Comparison of ENCODE assay signal across 14 cellular contexts in the genomic region with DNA sequence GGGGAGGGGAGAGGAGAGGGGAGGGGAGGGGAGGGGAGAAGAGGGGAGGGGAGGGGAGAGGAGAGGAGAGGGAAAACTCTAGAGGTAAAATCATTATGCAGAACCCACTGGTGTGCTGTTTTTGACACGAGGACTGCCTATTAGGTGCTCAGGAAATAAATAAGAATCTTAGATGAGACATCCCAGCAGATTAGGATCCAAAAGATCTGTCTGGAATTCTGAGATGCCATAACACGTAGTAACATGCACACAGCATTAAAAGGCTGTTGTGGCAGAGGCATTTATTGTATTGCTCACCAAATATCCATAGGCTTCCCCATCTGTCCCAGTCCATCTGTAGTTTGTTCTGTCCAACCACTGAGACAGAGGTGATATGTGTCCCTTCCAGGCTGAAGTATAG. TPM values are rescaled to one million over a fixed set of nuclear protein-coding genes. Genes with fewer than 3 reads are reported as not detected.
DNase-seq lines count a peak whose midpoint lies in the region; ATAC-seq, FAIRE-seq and TF ChIP-seq lines count a peak whose summit lies in the region.
"Had no signal": no experiment of that assay in that cellular context is flagged by ENCODE, and none has a peak within 500 bp of the region (broad histone marks: within the 10 kb centered on the region; RNA-seq: fewer than 3 reads in every experiment).

No MANE protein-coding gene starts in this region.

- peak overlapping the region in 4 of 6 donors; percentile 71 to 96 (median 86) for H3K27ac Mint-ChIP-seq in naive B cell
- H3K27ac Mint-ChIP-seq: endodermal cell, WTC11 had no signal

- H3K27me3 ChIP-seq in heart left ventricle, result no peaks in the 10 kb centered on the region
- H3K27me3 ChIP-seq in bronchial epithelial cell (ENCODE audit: control insufficient read depth, insufficient read depth, low read length), result no peaks in the 10 kb centered on the region
- H3K27me3 ChIP-seq in transverse colon, result no peaks in the 10 kb centered on the region

- 61 to 89% (median 71%) methylated on average over 2 of the region's 2 CpGs for whole genome bisulfite sequencing in heart left ventricle, 4 donors
- 79 to 82% methylated on average over 2 of the region's 2 CpGs for WGBS in transverse colon (ENCODE audit: low coverage in 1 of 2), 2 donors

- no peak for TF ChIP-seq POLR2A in heart left ventricle (IDR thresholded peaks at IDR 0.05)
- no peak for TF ChIP-seq POLR2A in transverse colon (IDR thresholded peaks at IDR 0.05)

- H3K36me3 Mint-ChIP-seq in naive B cell, result peaks cover 5 to 6% of the 10 kb centered on the region in 2 donors
- H3K36me3 Mint-ChIP-seq: WTC11 had no signal

- DNase-seq in heart left ventricle, result no peak
- no peak for DNase-seq in Right ventricle myocardium superior
- peak; percentile 93 for DNase-seq in bronchial epithelial cell (ENCODE audit: low read depth)
- DNase-seq in naive B cell, result no peak
- no peak for DNase-seq in transverse colon
- no peak for DNase-seq in T-helper 1 cell
- DNase-seq in NCI-H1105 (lab: John Stamatoyannopoulos, UW), result no peak
- DNase-seq: activated T-cell treated with anti-CD3 and anti-CD28 coated beads for 4 hours, endodermal cell, midbrain, NCI-H510A treated with DMSO at 0.1 percent for 48 hours, SHP77 had no signal

- no peak for FAIRE-seq in bronchial epithelial cell (lab: Jason Lieb, UNC)

- H3K27ac ChIP-seq in heart left ventricle, result peak overlapping the region; percentile 21 to 94 (median 82)
- peak overlapping the region; percentile 81 to 86 (median 86) for H3K27ac ChIP-seq in transverse colon

- H3K4me1 Mint-ChIP-seq in naive B cell, result peaks cover 17 to 51% (median 33%) of the 10 kb centered on the region in 3 donors

- peak overlapping the region in 4 of 8 donors; percentile 3 to 79 (median 56) for H3K4me3 Mint-ChIP-seq in naive B cell
- H3K4me3 Mint-ChIP-seq: endodermal cell, WTC11 had no signal

- intact Hi-C loops in heart left ventricle (cut with DNase I), result loop anchor here in 1 of 10 donors (10.0 kb wide), 1 partner anchor 48 kb away; no protein-coding TSS in a partner anchor
- intact Hi-C loops in Right ventricle myocardium superior (cut with DNase I), result no loop called here
- intact Hi-C loops in transverse colon (cut with DNase I; ENCODE audit: low total_unique reads), result no loop called here

- ATAC-seq in heart left ventricle, result no peak
- no peak for ATAC-seq in Right ventricle myocardium superior (ENCODE audit: poor library complexity)
- ATAC-seq in naive B cell (ENCODE audit: low read depth in 2 of 2), result no peak
- no peak for ATAC-seq in HG03520 (IDR thresholded peaks at IDR 0.05; ENCODE audit: unreplicated experiment)
- ATAC-seq: WTC11 had no signal

- H3K4me3 ChIP-seq in heart left ventricle, result no peak overlapping the region
- H3K4me3 ChIP-seq in bronchial epithelial cell (ENCODE audit: low read depth, low read length), result no peak overlapping the region
- no peak overlapping the region for H3K4me3 ChIP-seq in transverse colon

- H3K36me3 ChIP-seq in heart left ventricle, result no peaks in the 10 kb centered on the region
- no peaks in the 10 kb centered on the region for H3K36me3 ChIP-seq in bronchial epithelial cell (ENCODE audit: control insufficient read depth, insufficient read depth, low read length)
- H3K36me3 ChIP-seq in transverse colon, result no peaks in the 10 kb centered on the region

- H3K27me3 Mint-ChIP-seq in naive B cell, result no peaks in the 10 kb centered on the region

- H3K9me3 ChIP-seq in heart left ventricle, result no peaks in the 10 kb centered on the region
- H3K9me3 ChIP-seq in transverse colon, result no peaks in the 10 kb centered on the region

- TF ChIP-seq EP300 in transverse colon (IDR thresholded peaks at IDR 0.05; ENCODE audit: low read depth), result no peak

- TF ChIP-seq CTCF in heart left ventricle (IDR thresholded peaks at IDR 0.05), result no peak
- TF ChIP-seq CTCF in bronchial epithelial cell (IDR thresholded peaks at IDR 0.05; ENCODE audit: insufficient read depth, low read length, severe bottlenecking), result no peak
- TF ChIP-seq CTCF in transverse colon (IDR thresholded peaks at IDR 0.05), result no peak

- H3K4me1 ChIP-seq in heart left ventricle (peaks cover 2 to 73% (median 46%) of the 10 kb centered on the region in 12 donors), transverse colon (peaks cover 29 to 90% (median 51%) of the 10 kb centered on the region in 4 donors)

- in situ Hi-C loops in transverse colon (cut with MboI; ENCODE audit: low pct_ligation_motif_present in 1 of 4, low pct_unique_long_range_greater_than_20kb in 1 of 4, low sequenced_read_pairs in 3 of 4), result no loop called here

- H3K9me3 Mint-ChIP-seq in naive B cell, result no peaks in the 10 kb centered on the region
- H3K9me3 Mint-ChIP-seq: endodermal cell, WTC11 had no signal

RNA-seq across cellular contexts. Expression of gene KMT2E, which starts 40.8 kb away (rescaled TPM):
- 10 to 100 TPM; 39.3 to 59.5 (median 46.7) TPM for total RNA-seq in heart left ventricle
- polyA plus RNA-seq in heart left ventricle, result 10 to 100 TPM; 17.0 to 20.8 TPM
- 35.1 TPM for total RNA-seq in Right ventricle myocardium superior
- total RNA-seq in bronchial epithelial cell, result 73.9 and 79.8 TPM in 2 replicates
- 100 to 1,000 TPM; 165 to 343 (median 213) TPM for polyA plus RNA-seq in naive B cell (ENCODE audit: low read depth in 6 of 6)
- 100 to 1,000 TPM in 3 of 4 donors, 10 to 100 TPM in 1; 86.8 to 362 (median 178) TPM for total RNA-seq in transverse colon
